ENCODE assay signal across 25 cellular contexts in genomic region chr2:96685285-96685591, GRCh38. TPM values are rescaled to one million over a fixed set of nuclear protein-coding genes. Genes with fewer than 3 reads are reported as not detected.
DNase-seq lines count a peak whose midpoint lies in the region; ATAC-seq, FAIRE-seq and TF ChIP-seq lines count a peak whose summit lies in the region.
"Had no signal": no experiment of that assay in that cellular context is flagged by ENCODE, and none has a peak within 500 bp of the region (broad histone marks: within the 10 kb centered on the region; RNA-seq: fewer than 3 reads in every experiment).

No MANE protein-coding gene starts in this region.

- H3K4me1 Mint-ChIP-seq in astrocyte (ENCODE audit: low read depth, unreplicated experiment): peaks cover 4% of the 10 kb centered on the region
- peaks cover 26% of the 10 kb centered on the region for H3K4me1 Mint-ChIP-seq in mesothelial cell of epicardium

- no peak overlapping the region for H3K27ac ChIP-seq in astrocyte (ENCODE audit: low read depth, low read length)
- H3K27ac ChIP-seq: 22Rv1 had no signal

- no peaks in the 10 kb centered on the region for H3K9me3 ChIP-seq in astrocyte (ENCODE audit: insufficient read depth, low read depth, low read length)

- H3K36me3 Mint-ChIP-seq in astrocyte (ENCODE audit: low read depth, unreplicated experiment): no peaks in the 10 kb centered on the region
- no peaks in the 10 kb centered on the region for H3K36me3 Mint-ChIP-seq in mesothelial cell of epicardium

- no peaks in the 10 kb centered on the region for H4K20me1 ChIP-seq in astrocyte (ENCODE audit: insufficient read depth, low read length)

- no peaks in the 10 kb centered on the region for H3K79me2 ChIP-seq in astrocyte (ENCODE audit: insufficient read depth, low read length)

- no peaks in the 10 kb centered on the region for H3K9me3 Mint-ChIP-seq in astrocyte (ENCODE audit: unreplicated experiment)
- H3K9me3 Mint-ChIP-seq in mesothelial cell of epicardium: no peaks in the 10 kb centered on the region
- H3K9me3 Mint-ChIP-seq: activated T-cell treated with anti-CD3 and anti-CD28 coated beads, Interleukin-2, amount 50 U/mL, for 24 hours; dendritic cell treated with granulocyte-macrophage colony-stimulating factor and Interleukin-4, amounts not matched to agents 40 ng/mL and 50 ng/mL, for 4 days had no signal

- DNase-seq in DMS 273 (lab: John Stamatoyannopoulos, UW; ENCODE audit: unreplicated experiment): peak; percentile 53
- no peak for DNase-seq in DMS 273 treated with DMSO at 0.1 percent for 48 hours (lab: John Stamatoyannopoulos, UW)
- DNase-seq in EH (ENCODE audit: low read depth): peak; percentile 24
- no peak for DNase-seq in astrocyte (ENCODE audit: low read depth)
- DNase-seq in mesothelial cell of epicardium (ENCODE audit: low spot score in 2 of 2, unreplicated experiment in 2 of 2): no peak
- no peak for DNase-seq in NCI-H2029 treated with DMSO at 0.1 percent for 48 hours (lab: John Stamatoyannopoulos, UW)
- DNase-seq in DMS153 (lab: John Stamatoyannopoulos, UW): no peak
- DNase-seq: activated CD8-positive, alpha-beta memory T cell treated with anti-CD3 and anti-CD28 coated beads for 24 hours; activated naive CD4-positive, alpha-beta T cell; activated T-cell treated with anti-CD3 and anti-CD28 coated beads, Interleukin-2, amount 50 U/mL, for 24 hours; amniotic stem cell; hippocampal formation; NCI-H526 treated with DMSO at 0.1 percent for 48 hours; nucleus accumbens; SHP77 treated with DMSO at 0.1 percent for 48 hours; stimulated activated CD4-positive, alpha-beta T cell treated with anti-CD3 and anti-CD28 coated beads, Interleukin-4, amount 100 ng/mL, for 24 hours; stimulated activated naive CD4-positive, alpha-beta T cell treated with Interleukin-2 at 50 U/mL for 16 hours; T-helper 1 cell had no signal

- no peak overlapping the region for H3K9ac ChIP-seq in astrocyte (ENCODE audit: low read length)

- no peak overlapping the region for H3K4me3 ChIP-seq in astrocyte (ENCODE audit: insufficient read depth, low read depth, low read length)
- H3K4me3 ChIP-seq: lung had no signal

- TF ChIP-seq CTCF in astrocyte (IDR thresholded peaks at IDR 0.05; ENCODE audit: insufficient read depth, low read depth, low read length): no peak
- TF ChIP-seq CTCF in mesothelial cell of epicardium (IDR thresholded peaks at IDR 0.05; ENCODE audit: unreplicated experiment): no peak

- H2AFZ ChIP-seq in astrocyte (ENCODE audit: low read depth, low read length): peak overlapping the region; percentile 52

- no peak for ATAC-seq in HG02571 (IDR thresholded peaks at IDR 0.05; ENCODE audit: unreplicated experiment)

- H3K4me2 ChIP-seq in astrocyte (ENCODE audit: low read length): no peak overlapping the region

- H3K27ac Mint-ChIP-seq in astrocyte (ENCODE audit: unreplicated experiment): no peak overlapping the region
- H3K27ac Mint-ChIP-seq in mesothelial cell of epicardium: no peak overlapping the region
- H3K27ac Mint-ChIP-seq: activated T-cell treated with anti-CD3 and anti-CD28 coated beads, Interleukin-2, amount 50 U/mL, for 24 hours; dendritic cell treated with granulocyte-macrophage colony-stimulating factor and Interleukin-4, amounts not matched to agents 40 ng/mL and 50 ng/mL, for 4 days had no signal

- H3K27me3 Mint-ChIP-seq in astrocyte (ENCODE audit: low read depth, unreplicated experiment) (peaks cover 19% of the 10 kb centered on the region), mesothelial cell of epicardium (ENCODE audit: low read depth) (no peaks in the 10 kb centered on the region)

- peaks cover 20% of the 10 kb centered on the region for H3K27me3 ChIP-seq in astrocyte (ENCODE audit: insufficient read depth, low read length)

- H3K36me3 ChIP-seq in astrocyte (ENCODE audit: insufficient read depth, low read length): no peaks in the 10 kb centered on the region

- H3K4me1 ChIP-seq in astrocyte (ENCODE audit: insufficient read depth, low read length): no peaks in the 10 kb centered on the region

- FAIRE-seq in astrocyte (lab: Jason Lieb, UNC): no peak
- FAIRE-seq: bronchial epithelial cell, TTC549 had no signal

- H3K4me3 Mint-ChIP-seq in astrocyte (ENCODE audit: unreplicated experiment) (no peak overlapping the region), mesothelial cell of epicardium (peak overlapping the region; percentile 15)
- H3K4me3 Mint-ChIP-seq: activated T-cell treated with anti-CD3 and anti-CD28 coated beads, Interleukin-2, amount 50 U/mL, for 24 hours; dendritic cell treated with granulocyte-macrophage colony-stimulating factor and Interleukin-4, amounts not matched to agents 40 ng/mL and 50 ng/mL, for 4 days had no signal

RNA-seq across cellular contexts. Expression of gene FER1L5, which starts 42.7 kb away (rescaled TPM):
- total RNA-seq in astrocyte (0.16 and 0.19 TPM in 2 replicates), mesothelial cell of epicardium (0.91 to 1.4 TPM (median 1.1 TPM) in 3 replicates)
- total RNA-seq: OCI-LY7 had no signal

RNA-seq across cellular contexts. Expression of gene KANSL3, which starts 47.1 kb away (rescaled TPM):
- total RNA-seq in astrocyte (23.9 and 26.7 TPM in 2 replicates), mesothelial cell of epicardium (66.0 to 70.2 TPM (median 68.1 TPM) in 3 replicates)

RNA-seq across cellular contexts. Expression of gene LMAN2L, which starts 54.6 kb away (rescaled TPM):
- 19.8 and 19.9 TPM in 2 replicates for total RNA-seq in astrocyte
- total RNA-seq in mesothelial cell of epicardium: 30.5 to 33.3 TPM (median 31.4 TPM) in 3 replicates

Comparison
In these comparisons a context has a peak if more than half of its experiments do, and no peak if none do; other contexts are left out.
1. DNase-seq: peak in DMS 273 (single experiment) and EH (single experiment); none in DMS 273 treated with DMSO at 0.1 percent for 48 hours (single experiment), astrocyte (single experiment), mesothelial cell of epicardium (0 of 2), NCI-H2029 treated with DMSO at 0.1 percent for 48 hours (single experiment) and DMS153 (single experiment).